ENCODE assay signal across 37 cellular contexts in genomic region chr2:65473045-65473444, GRCh38. TPM values are rescaled to one million over a fixed set of nuclear protein-coding genes. Genes with fewer than 3 reads are reported as not detected.
DNase-seq lines count a peak whose midpoint lies in the region; ATAC-seq, FAIRE-seq and TF ChIP-seq lines count a peak whose summit lies in the region.
"Had no signal": no experiment of that assay in that cellular context is flagged by ENCODE, and none has a peak within 500 bp of the region (broad histone marks: within the 10 kb centered on the region; RNA-seq: fewer than 3 reads in every experiment).

No MANE protein-coding gene starts in this region.

- peak overlapping the region; percentile 22 for H3K27ac Mint-ChIP-seq in glutamatergic neuron (ENCODE audit: unreplicated experiment)
- H3K27ac Mint-ChIP-seq in stimulated activated naive B cell treated with anti-CD40 and anti-IgM and Interleukin-4, amounts not matched to agents 10 μg/mL and 1 μg/mL and 100 μg/mL, for 72 hours, result no peak overlapping the region
- H3K27ac Mint-ChIP-seq: B cell; CD14-positive monocyte; CD4-positive, alpha-beta memory T cell; CD4-positive, alpha-beta T cell; CD4-positive, CD25-positive, alpha-beta regulatory T cell; CD8-positive, alpha-beta memory T cell; CD8-positive, alpha-beta T cell had no signal

- no peaks in the 10 kb centered on the region for H3K9me1 ChIP-seq in K562 (ENCODE audit: control insufficient read depth, insufficient read depth, low read length)

- H4K20me1 ChIP-seq in K562 (replicated peaks; ENCODE audit: control insufficient read depth, insufficient read depth, low read length) (no peaks in the 10 kb centered on the region), osteoblast (ENCODE audit: insufficient read depth, low read length) (no peaks in the 10 kb centered on the region)
- H4K20me1 ChIP-seq: BLaER1; BLaER1 treated with 17β-estradiol and CSF1 and Interleukin-3, amounts not matched to agents 10 nM and 100 nM had no signal

- in situ Hi-C loops in K562 (cut with MboI), result no loop called here

- DNase-seq in SK-N-DZ (ENCODE audit: low spot score) (peak; percentile 84), K562 (ENCODE audit: extremely low read depth in 1 of 4, low spot score in 3 of 4) (no peak), glutamatergic neuron (no peak), osteoblast (ENCODE audit: insufficient read length, low spot score, missing footprints) (peak; percentile 59)
- DNase-seq in stimulated activated naive B cell treated with anti-CD40 and anti-IgM and Interleukin-4, amounts not matched to agents 10 μg/mL and 1 μg/mL and 100 μg/mL, for 72 hours, result no peak
- DNase-seq in activated effector memory CD4-positive, alpha-beta T cell treated with anti-CD3 and anti-CD28 coated beads, Interleukin-2, amount 50 U/mL, for 16 hours, result no peak
- DNase-seq: 8988T; ACHN; AML-193; BE2C; C1 segment of cervical spinal cord; Caco-2; Calu3; CD4-positive, alpha-beta memory T cell; CD4-positive, alpha-beta T cell; CD4-positive, CD25-positive, alpha-beta regulatory T cell; CD8-positive, alpha-beta memory T cell; CD8-positive, alpha-beta T cell; COR-L47; DMS 273 treated with DMSO at 0.1 percent for 48 hours; DMS153; DMS53; DMS79; DMS79 treated with DMSO at 0.1 percent for 48 hours; DND-41; EL had no signal

- no peak for FAIRE-seq in K562 (lab: Jason Lieb, UNC)
- FAIRE-seq: A204.1, A549, D721Med had no signal

- H3K4me3 Mint-ChIP-seq in glutamatergic neuron (ENCODE audit: unreplicated experiment), result no peak overlapping the region
- H3K4me3 Mint-ChIP-seq in stimulated activated naive B cell treated with anti-CD40 and anti-IgM and Interleukin-4, amounts not matched to agents 10 μg/mL and 1 μg/mL and 100 μg/mL, for 72 hours, result no peak overlapping the region
- H3K4me3 Mint-ChIP-seq: B cell; CD14-positive monocyte; CD4-positive, alpha-beta memory T cell; CD4-positive, alpha-beta T cell; CD4-positive, CD25-positive, alpha-beta regulatory T cell; CD8-positive, alpha-beta memory T cell; CD8-positive, alpha-beta T cell had no signal

- no peak for TF ChIP-seq EP300 in K562 (IDR thresholded peaks at IDR 0.05; ENCODE audit: low read length)

- H2AFZ ChIP-seq in K562 (ENCODE audit: low read depth, low read length) (no peak overlapping the region), osteoblast (ENCODE audit: low read length) (no peak overlapping the region)

- H3K4me1 Mint-ChIP-seq in glutamatergic neuron (ENCODE audit: low read depth, unreplicated experiment), result peaks cover 10% of the 10 kb centered on the region
- H3K4me1 Mint-ChIP-seq in stimulated activated naive B cell treated with anti-CD40 and anti-IgM and Interleukin-4, amounts not matched to agents 10 μg/mL and 1 μg/mL and 100 μg/mL, for 72 hours, result no peaks in the 10 kb centered on the region
- H3K4me1 Mint-ChIP-seq: B cell; CD4-positive, alpha-beta memory T cell; CD4-positive, CD25-positive, alpha-beta regulatory T cell; CD8-positive, alpha-beta memory T cell had no signal

- no peak for ATAC-seq in K562
- ATAC-seq in stimulated activated naive B cell treated with anti-CD40 and anti-IgM and Interleukin-4, amounts not matched to agents 10 μg/mL and 1 μg/mL and 100 μg/mL, for 72 hours (replicated peaks), result no peak
- no peak for ATAC-seq in GM19455 (IDR thresholded peaks at IDR 0.05; ENCODE audit: unreplicated experiment)
- no peak for ATAC-seq in activated CD4-positive, CD25-positive, alpha-beta regulatory T cell treated with anti-CD3 and anti-CD28 coated beads, Interleukin-2, amount 50 U/mL, for 24 hours
- ATAC-seq: A549; CD8-positive, alpha-beta T cell had no signal

- 31% methylated on average over 1 of the region's 1 CpG for WGBS in K562 (ENCODE audit: insufficient coverage, low coverage, missing lambda C conversion rate)

- BruUV-seq in K562 (replicated peaks; lab: Mats Ljungman, UMichigan), result no TSS peak

- TF ChIP-seq CTCF in K562 (IDR thresholded peaks at IDR 0.05 in 2 of 3, conservative IDR thresholded peaks at IDR 0.05 in 1 of 3; ENCODE audit: insufficient read depth in 2 of 3, low read depth in 1 of 3, low read length in 3 of 3), result no peak
- TF ChIP-seq CTCF in glutamatergic neuron (IDR thresholded peaks at IDR 0.05; ENCODE audit: partially characterized antibody, unreplicated experiment), result no peak
- TF ChIP-seq CTCF in osteoblast (IDR thresholded peaks at IDR 0.05; ENCODE audit: extremely low read depth, low read depth, low read length), result no peak

- H3K79me2 ChIP-seq in K562 (ENCODE audit: control insufficient read depth, insufficient read depth, low read length) (no peaks in the 10 kb centered on the region), osteoblast (ENCODE audit: insufficient read depth, low read length) (no peaks in the 10 kb centered on the region)

- TF ChIP-seq RAD21 in K562 (CRISPR knock-in tag; conservative IDR thresholded peaks at IDR 0.05 in 1 of 2, IDR thresholded peaks at IDR 0.05 in 1 of 2), result no peak

- intact Hi-C loops in K562 (cut with micrococcal nuclease), result no loop called here

- H3K36me3 Mint-ChIP-seq in glutamatergic neuron (ENCODE audit: unreplicated experiment), result peaks cover 11% of the 10 kb centered on the region
- H3K36me3 Mint-ChIP-seq in stimulated activated naive B cell treated with anti-CD40 and anti-IgM and Interleukin-4, amounts not matched to agents 10 μg/mL and 1 μg/mL and 100 μg/mL, for 72 hours, result peaks cover 5 to 13% of the 10 kb centered on the region in 2 donors
- H3K36me3 Mint-ChIP-seq: CD14-positive monocyte; CD4-positive, CD25-positive, alpha-beta regulatory T cell; CD8-positive, alpha-beta T cell had no signal

- CTCF ChIA-PET in K562 (lab: Yijun Ruan, JAX; ENCODE audit: low intra/inter-chr PET ratio), result no interaction called here

- H3K27me3 Mint-ChIP-seq in glutamatergic neuron (ENCODE audit: unreplicated experiment), result peaks cover 3% of the 10 kb centered on the region
- no peaks in the 10 kb centered on the region for H3K27me3 Mint-ChIP-seq in stimulated activated naive B cell treated with anti-CD40 and anti-IgM and Interleukin-4, amounts not matched to agents 10 μg/mL and 1 μg/mL and 100 μg/mL, for 72 hours
- H3K27me3 Mint-ChIP-seq: B cell; CD4-positive, alpha-beta T cell had no signal

- H3K4me1 ChIP-seq in K562 (replicated peaks in 1 of 2; ENCODE audit: control insufficient read depth in 2 of 2, insufficient read depth in 2 of 2, low read length in 2 of 2), result peaks cover 2 to 9% of the 10 kb centered on the region in 2 experiments; a peak in 1 of 5 replicates
- no peaks in the 10 kb centered on the region for H3K4me1 ChIP-seq in osteoblast (ENCODE audit: insufficient read depth, low read length)
- H3K4me1 ChIP-seq: A549 had no signal

- H3K9me3 ChIP-seq in K562 (replicated peaks; ENCODE audit: control insufficient read depth, insufficient read depth, low read depth, low read length), result no peaks in the 10 kb centered on the region; the same call in 1 of the 2 replicates
- H3K9me3 ChIP-seq in osteoblast (ENCODE audit: low read depth, low read length), result peaks cover 5% of the 10 kb centered on the region
- H3K9me3 ChIP-seq: BE2C, Caco-2 had no signal

- H3K27ac ChIP-seq in K562 (ENCODE audit: extremely low read depth, low read depth, low read length), result no peak overlapping the region
- H3K27ac ChIP-seq in osteoblast (ENCODE audit: low read depth, low read length), result no peak overlapping the region
- H3K27ac ChIP-seq: 22Rv1; A549; BLaER1; BLaER1 treated with 17β-estradiol and CSF1 and Interleukin-3, amounts not matched to agents 10 nM and 100 nM; C4-2B had no signal

- H3K4me2 ChIP-seq in K562 (ENCODE audit: insufficient read depth, low read length), result no peak overlapping the region
- H3K4me2 ChIP-seq in osteoblast (ENCODE audit: insufficient read depth, low read length), result no peak overlapping the region
- H3K4me2 ChIP-seq: A549; BLaER1; BLaER1 treated with 17β-estradiol and CSF1 and Interleukin-3, amounts not matched to agents 10 nM and 100 nM had no signal

- no peak overlapping the region for H3K4me3 ChIP-seq in K562
- H3K4me3 ChIP-seq in osteoblast (ENCODE audit: insufficient read depth, low read length), result no peak overlapping the region
- H3K4me3 ChIP-seq: A549; BLaER1; BLaER1 treated with 17β-estradiol and CSF1 and Interleukin-3, amounts not matched to agents 10 nM and 100 nM had no signal

- POLR2A ChIA-PET in K562 (lab: Yijun Ruan, JAX), result interaction anchor here (0.7 to 2.5 kb wide), 4 partner anchors 15 to 80 kb away, joined by 3 to 12 read pairs (median 6); no protein-coding TSS in a partner anchor

- peaks cover 1% of the 10 kb centered on the region for H3K9me3 Mint-ChIP-seq in glutamatergic neuron (ENCODE audit: unreplicated experiment)
- peaks cover 17 to 25% of the 10 kb centered on the region in 2 donors for H3K9me3 Mint-ChIP-seq in stimulated activated naive B cell treated with anti-CD40 and anti-IgM and Interleukin-4, amounts not matched to agents 10 μg/mL and 1 μg/mL and 100 μg/mL, for 72 hours
- H3K9me3 Mint-ChIP-seq: CD4-positive, alpha-beta T cell had no signal

- H3K36me3 ChIP-seq in K562 (ENCODE audit: control insufficient read depth, insufficient read depth, low read length) (no peaks in the 10 kb centered on the region), osteoblast (ENCODE audit: insufficient read depth, low read length) (no peaks in the 10 kb centered on the region)
- H3K36me3 ChIP-seq: BE2C, BLaER1 had no signal

- TF ChIP-seq POLR2A in K562 (conservative IDR thresholded peaks at IDR 0.05), result no peak

- H3K9ac ChIP-seq in K562 (ENCODE audit: insufficient read depth in 1 of 2, low read depth in 2 of 2, low read length in 2 of 2), result no peak overlapping the region
- H3K9ac ChIP-seq: BLaER1; BLaER1 treated with 17β-estradiol and CSF1 and Interleukin-3, amounts not matched to agents 10 nM and 100 nM had no signal

- H3K27me3 ChIP-seq in K562 (ENCODE audit: control insufficient read depth in 2 of 2, insufficient read depth in 2 of 2, low read length in 2 of 2), result no peaks in the 10 kb centered on the region
- H3K27me3 ChIP-seq in osteoblast (ENCODE audit: insufficient read depth, low read length), result no peaks in the 10 kb centered on the region
- H3K27me3 ChIP-seq: BE2C; BLaER1; BLaER1 treated with 17β-estradiol and CSF1 and Interleukin-3, amounts not matched to agents 10 nM and 100 nM had no signal

RNA-seq across cellular contexts. Expression of gene SPRED2, which starts 40.6 kb away (rescaled TPM):
- 6.8 and 8.9 TPM in 2 replicates for polyA plus RNA-seq in SK-N-DZ (2014; cell fraction: cytosol; rRNA removed)
- polyA plus RNA-seq in SK-N-DZ (2014; cell fraction: nucleus; rRNA removed), result 3.1 and 4.0 TPM in 2 replicates
- total RNA-seq in K562 (2011; cell fraction: chromatin; rRNA removed; ENCODE audit: low replicate concordance), result 32.9 and 55.4 TPM in 2 replicates
- total RNA-seq in K562 (2011; cell fraction: nucleolus; rRNA removed), result 16.8 and 20.1 TPM in 2 replicates
- total RNA-seq in K562 (2011; cell fraction: nucleoplasm; rRNA removed), result 32.7 and 48.2 TPM in 2 replicates
- 7.8 and 9.5 TPM in 2 replicates for total RNA-seq in K562 (2014; rRNA removed)
- 14.1 and 14.8 TPM in 2 replicates for total RNA-seq in K562 (2014; rRNA removed; fragmentation: Illumina TruSeq; extraction: Trizol)
- total RNA-seq in K562 (2015; rRNA removed; fragmentation: Illumina TruSeq; extraction: Trizol), result 10.2 and 10.7 TPM in 2 replicates
- total RNA-seq in K562 (2021), result 42.6 and 50.8 TPM in 2 replicates
- polyA plus RNA-seq in K562 (2011; rRNA removed), result 15.3 and 16.5 TPM in 2 replicates
- polyA plus RNA-seq in K562 (2011; cell fraction: cytosol; rRNA removed), result 18.1 and 23.5 TPM in 2 replicates
- 20.4 and 30.3 TPM in 2 replicates for polyA plus RNA-seq in K562 (2011; cell fraction: nucleus; rRNA removed)
- 22.1 and 26.6 TPM in 2 replicates for polyA plus RNA-seq in K562 (2012)
- 40.9 and 42.6 TPM in 2 replicates for polyA plus RNA-seq in K562 (2014; fragmentation: Illumina TruSeq; extraction: Trizol)
- polyA plus RNA-seq in K562 (2014; fragmentation: Nextera tagmentation; extraction: Ambion mirVana), result 1 to 10 TPM; 4.6 to 6.4 TPM
- polyA plus RNA-seq in K562 (2014; rRNA removed), result 17.9 and 21.2 TPM in 2 replicates
- 16.7 and 18.3 TPM in 2 replicates for polyA minus RNA-seq in K562 (2011; rRNA and poly(A)+ RNA removed)
- polyA minus RNA-seq in K562 (2011; cell fraction: cytosol; rRNA and poly(A)+ RNA removed), result 22.5 and 22.8 TPM in 2 replicates
- 6.9 and 9.3 TPM in 2 replicates for polyA minus RNA-seq in K562 (2011; cell fraction: nucleus; rRNA and poly(A)+ RNA removed)
- total RNA-seq in glutamatergic neuron (ENCODE audit: unreplicated experiment), result 54.5 TPM
- total RNA-seq in osteoblast, result 15.3 and 17.4 TPM in 2 replicates

Comparison
In these comparisons a context has a peak if more than half of its experiments do, and no peak if none do; other contexts are left out.
1. DNase-seq: peak in SK-N-DZ (single experiment) and osteoblast (single experiment); none in K562 (0 of 4), glutamatergic neuron (single experiment), stimulated activated naive B cell treated with anti-CD40 and anti-IgM and Interleukin-4, amounts not matched to agents 10 μg/mL and 1 μg/mL and 100 μg/mL, for 72 hours (single experiment) and activated effector memory CD4-positive, alpha-beta T cell treated with anti-CD3 and anti-CD28 coated beads, Interleukin-2, amount 50 U/mL, for 16 hours (single experiment).